In genomic region chr17:63609820-63610573, GRCh38 we compare ENCODE assay signal across 22 cellular contexts. TPM values are rescaled to one million over a fixed set of nuclear protein-coding genes. Genes with fewer than 3 reads are reported as not detected.
A peak's percentile ranks its signal among the peaks of the same experiment; 100 is the strongest.
DNase-seq lines count a peak whose midpoint lies in the region; ATAC-seq and TF ChIP-seq lines count a peak whose summit lies in the region.
"Had no signal": no experiment of that assay in that cellular context is flagged by ENCODE, and none has a peak within 500 bp of the region (broad histone marks: within the 10 kb centered on the region; RNA-seq: fewer than 3 reads in every experiment).

No MANE protein-coding gene starts in this region.

- H3K9me3 Mint-ChIP-seq in activated naive CD4-positive, alpha-beta T cell treated with anti-CD3 and anti-CD28 coated beads for 36 hours, result no peaks in the 10 kb centered on the region
- H3K9me3 Mint-ChIP-seq in activated T-helper 17 cell treated with anti-CD3 and anti-CD28 coated beads, Interleukin-2, amount 50 U/mL, for 72 hours, result no peaks in the 10 kb centered on the region
- H3K9me3 Mint-ChIP-seq: neural progenitor cell had no signal

- no peak overlapping the region for H3K27ac ChIP-seq in OCI-LY7 (ENCODE audit: low read depth, low read length, poor library complexity, severe bottlenecking)
- peak overlapping the region in 2 of 3 donors; percentile 29 to 72 for H3K27ac ChIP-seq in right lobe of liver
- H3K27ac ChIP-seq: BLaER1 treated with 17β-estradiol and CSF1 and Interleukin-3, amounts not matched to agents 10 nM and 100 nM; foreskin keratinocyte; hepatocyte; neural progenitor cell; SJCRH30; thoracic aorta had no signal

- no peak for TF ChIP-seq POLR2A in right lobe of liver (IDR thresholded peaks at IDR 0.05)

- peaks cover 28% of the 10 kb centered on the region for H3K4me1 Mint-ChIP-seq in activated naive CD4-positive, alpha-beta T cell treated with anti-CD3 and anti-CD28 coated beads for 36 hours (ENCODE audit: low read depth)
- peaks cover 33% of the 10 kb centered on the region for H3K4me1 Mint-ChIP-seq in activated T-helper 17 cell treated with anti-CD3 and anti-CD28 coated beads, Interleukin-2, amount 50 U/mL, for 72 hours
- H3K4me1 Mint-ChIP-seq: neural progenitor cell had no signal

- H3K9me2 ChIP-seq in OCI-LY7 (ENCODE audit: insufficient read depth, low read length), result no peaks in the 10 kb centered on the region

- H3K27ac Mint-ChIP-seq in activated naive CD4-positive, alpha-beta T cell treated with anti-CD3 and anti-CD28 coated beads for 36 hours, result peak overlapping the region; percentile 97
- H3K27ac Mint-ChIP-seq in activated T-helper 17 cell treated with anti-CD3 and anti-CD28 coated beads, Interleukin-2, amount 50 U/mL, for 72 hours, result peak overlapping the region; percentile 92
- H3K27ac Mint-ChIP-seq: neural progenitor cell had no signal

- CTCF ChIA-PET in activated naive CD4-positive, alpha-beta T cell treated with anti-CD3 and anti-CD28 coated beads for 36 hours (lab: Charles Lee), result interaction anchor here (0.9 to 4.1 kb wide), 7 partner anchors 9 to 184 kb away, joined by 3 to 99 read pairs (median 9); partner anchors contain the start of genes DCAF7 and TACO1
- CTCF ChIA-PET in OCI-LY7 (lab: Charles Lee; ENCODE audit: unreplicated experiment), result no interaction called here

- no peak overlapping the region for H3K4me3 ChIP-seq in OCI-LY7 (ENCODE audit: low read depth, low read length, poor library complexity, severe bottlenecking)
- H3K4me3 ChIP-seq in right lobe of liver, result no peak overlapping the region
- H3K4me3 ChIP-seq: BLaER1 treated with 17β-estradiol and CSF1 and Interleukin-3, amounts not matched to agents 10 nM and 100 nM; HAP-1; hepatocyte; neural progenitor cell; Peyer's patch; SJCRH30; thoracic aorta had no signal

- H3K9me3 ChIP-seq in OCI-LY7 (ENCODE audit: low read length) (no peaks in the 10 kb centered on the region), right lobe of liver (no peaks in the 10 kb centered on the region)
- H3K9me3 ChIP-seq: BLaER1 treated with 17β-estradiol and CSF1 and Interleukin-3, amounts not matched to agents 10 nM and 100 nM; HAP-1; Peyer's patch; SJCRH30; thoracic aorta had no signal

- peaks cover 24% of the 10 kb centered on the region for H3K36me3 Mint-ChIP-seq in activated naive CD4-positive, alpha-beta T cell treated with anti-CD3 and anti-CD28 coated beads for 36 hours (ENCODE audit: low read depth)
- H3K36me3 Mint-ChIP-seq in activated T-helper 17 cell treated with anti-CD3 and anti-CD28 coated beads, Interleukin-2, amount 50 U/mL, for 72 hours (ENCODE audit: low read depth), result peaks cover 62% of the 10 kb centered on the region

- peak; percentile 50 for DNase-seq in activated naive CD4-positive, alpha-beta T cell treated with anti-CD3 and anti-CD28 coated beads for 36 hours
- no peak for DNase-seq in activated naive CD4-positive, alpha-beta T cell treated with anti-CD3 and anti-CD28 coated beads, Interleukin-2, amount 50 U/mL, for 16 hours
- DNase-seq in OCI-LY7 (ENCODE audit: low spot score) (no peak), right lobe of liver (no peak), NCI-H748 treated with DMSO at 0.1 percent for 48 hours (lab: John Stamatoyannopoulos, UW) (no peak), NCI-H1048 (lab: John Stamatoyannopoulos, UW) (no peak), G401 (ENCODE audit: low spot score) (no peak)
- DNase-seq: activated effector memory CD4-positive, alpha-beta T cell treated with Interleukin-2 at 50 U/mL for 16 hours; foreskin keratinocyte; IMR-90; left ventricle myocardium superior; NCI-H1417 treated with DMSO at 0.1 percent for 48 hours; NCI-H510A treated with DMSO at 0.1 percent for 48 hours; NK-92 treated with Interleukin-12 subunit alpha and Interleukin-12 subunit beta, amount 100 ng/mL, for 24 hours; Peyer's patch; SJCRH30 had no signal

- H3K27me3 Mint-ChIP-seq in activated naive CD4-positive, alpha-beta T cell treated with anti-CD3 and anti-CD28 coated beads for 36 hours (ENCODE audit: low read depth), result no peaks in the 10 kb centered on the region
- no peaks in the 10 kb centered on the region for H3K27me3 Mint-ChIP-seq in activated T-helper 17 cell treated with anti-CD3 and anti-CD28 coated beads, Interleukin-2, amount 50 U/mL, for 72 hours

- TF ChIP-seq CTCF in OCI-LY7 (conservative IDR thresholded peaks at IDR 0.05; ENCODE audit: low read length) (no peak), right lobe of liver (IDR thresholded peaks at IDR 0.05) (no peak)

- no peak overlapping the region for H3K4me2 ChIP-seq in OCI-LY7 (ENCODE audit: low read length)
- H3K4me2 ChIP-seq: BLaER1 treated with 17β-estradiol and CSF1 and Interleukin-3, amounts not matched to agents 10 nM and 100 nM; hepatocyte; neural progenitor cell had no signal

- H3K36me3 ChIP-seq in OCI-LY7 (ENCODE audit: insufficient read depth, low read length), result peaks cover 59% of the 10 kb centered on the region
- peaks cover 0 to 41% (median 19%) of the 10 kb centered on the region in 4 donors for H3K36me3 ChIP-seq in right lobe of liver
- H3K36me3 ChIP-seq: neural progenitor cell had no signal

- H3K27me3 ChIP-seq in right lobe of liver, result no peaks in the 10 kb centered on the region
- H3K27me3 ChIP-seq: BLaER1 treated with 17β-estradiol and CSF1 and Interleukin-3, amounts not matched to agents 10 nM and 100 nM; foreskin keratinocyte; hepatocyte; neural progenitor cell; Peyer's patch; SJCRH30 had no signal

- H4K20me1 ChIP-seq in OCI-LY7 (ENCODE audit: insufficient read depth, low read length), result no peaks in the 10 kb centered on the region

- H3K79me2 ChIP-seq in OCI-LY7 (ENCODE audit: insufficient read depth, low read depth, low read length), result no peaks in the 10 kb centered on the region
- H3K79me2 ChIP-seq: hepatocyte had no signal

- peak overlapping the region; percentile 32 for H3K4me3 Mint-ChIP-seq in activated naive CD4-positive, alpha-beta T cell treated with anti-CD3 and anti-CD28 coated beads for 36 hours
- peak overlapping the region; percentile 87 for H3K4me3 Mint-ChIP-seq in activated T-helper 17 cell treated with anti-CD3 and anti-CD28 coated beads, Interleukin-2, amount 50 U/mL, for 72 hours
- H3K4me3 Mint-ChIP-seq: neural progenitor cell had no signal

- H3K4me1 ChIP-seq in OCI-LY7 (ENCODE audit: insufficient read depth, low read length, poor library complexity, severe bottlenecking) (no peaks in the 10 kb centered on the region), right lobe of liver (peaks cover 0 to 6% (median 0%) of the 10 kb centered on the region in 4 donors)
- H3K4me1 ChIP-seq: BLaER1 treated with 17β-estradiol and CSF1 and Interleukin-3, amounts not matched to agents 10 nM and 100 nM; foreskin keratinocyte; HAP-1; neural progenitor cell; Peyer's patch; SJCRH30 had no signal

- TSS peak; percentile 32 for BruUV-seq in OCI-LY7 (replicated peaks; lab: Mats Ljungman, UMichigan)

- 48% methylated on average over 6 of the region's 6 CpGs for WGBS in right lobe of liver (ENCODE audit: insufficient coverage, low coverage, low lambda C conversion rate, missing lambda C conversion rate)

- intact Hi-C loops in activated naive CD4-positive, alpha-beta T cell treated with anti-CD3 and anti-CD28 coated beads for 36 hours (cut with micrococcal nuclease), result no loop called here
- intact Hi-C loops in OCI-LY7 (cut with micrococcal nuclease; ENCODE audit: unreplicated experiment), result no loop called here
- intact Hi-C loops in right lobe of liver (cut with DNase I), result loop anchor here (5.0 kb wide), 1 partner anchor 183 kb away; no protein-coding TSS in a partner anchor

- in situ Hi-C loops in G401 (cut with HindIII; ENCODE audit: low sequenced_read_pairs), result no loop called here

- POLR2A ChIA-PET in OCI-LY7 (lab: Charles Lee), result no interaction called here

- peak; percentile 57 for ATAC-seq in activated T-helper 17 cell treated with anti-CD3 and anti-CD28 coated beads, Interleukin-2, amount 50 U/mL, for 72 hours (replicated peaks)
- peak in 2 of 4 donors; percentile 39 to 51 for ATAC-seq in right lobe of liver
- ATAC-seq: foreskin keratinocyte, left ventricle myocardium superior had no signal

- no peak overlapping the region for H2AFZ ChIP-seq in OCI-LY7 (ENCODE audit: low read length)
- H2AFZ ChIP-seq: hepatocyte, neural progenitor cell had no signal

RNA-seq across cellular contexts. Expression of gene TACO1, which starts 9.3 kb away (rescaled TPM):
- total RNA-seq in activated naive CD4-positive, alpha-beta T cell treated with anti-CD3 and anti-CD28 coated beads for 36 hours, result 10 to 100 TPM; 27.6 to 28.9 TPM
- 13.4 and 16.2 TPM in 2 replicates for total RNA-seq in OCI-LY7 (2014; rRNA removed; shearing (Covaris generic))
- 26.0 and 28.8 TPM in 2 replicates for total RNA-seq in OCI-LY7 (2022)
- 10 to 100 TPM; 12.5 to 27.8 TPM for total RNA-seq in activated T-helper 17 cell treated with anti-CD3 and anti-CD28 coated beads, Interleukin-2, amount 50 U/mL, for 72 hours
- 10 to 100 TPM; 30.6 to 46.7 (median 35.5) TPM for total RNA-seq in right lobe of liver
- total RNA-seq in G401 (2014; rRNA removed; shearing (Covaris generic)), result 63.9 and 64.6 TPM in 2 replicates

RNA-seq across cellular contexts. Expression of gene MAP3K3, which starts 12.2 kb away (rescaled TPM):
- 10 to 100 TPM; 28.8 to 29.6 TPM for total RNA-seq in activated naive CD4-positive, alpha-beta T cell treated with anti-CD3 and anti-CD28 coated beads for 36 hours
- 16.5 and 26.0 TPM in 2 replicates for total RNA-seq in OCI-LY7 (2014; rRNA removed; shearing (Covaris generic))
- total RNA-seq in OCI-LY7 (2022), result 28.6 and 29.0 TPM in 2 replicates
- total RNA-seq in activated T-helper 17 cell treated with anti-CD3 and anti-CD28 coated beads, Interleukin-2, amount 50 U/mL, for 72 hours, result 10 to 100 TPM; 30.8 to 38.7 TPM
- 10 to 100 TPM; 10.6 to 15.8 (median 13.0) TPM for total RNA-seq in right lobe of liver
- total RNA-seq in G401 (2014; rRNA removed; shearing (Covaris generic)), result 9.1 and 13.8 TPM in 2 replicates

RNA-seq across cellular contexts. Expression of gene DCAF7, which starts 59.7 kb away (rescaled TPM):
- 100 to 1,000 TPM; 102 to 103 TPM for total RNA-seq in activated naive CD4-positive, alpha-beta T cell treated with anti-CD3 and anti-CD28 coated beads for 36 hours
- total RNA-seq in OCI-LY7 (2014; rRNA removed; shearing (Covaris generic)), result 35.4 and 46.4 TPM in 2 replicates
- total RNA-seq in OCI-LY7 (2022) (121 and 133 TPM in 2 replicates), right lobe of liver (10 to 100 TPM; 14.9 to 31.0 (median 26.7) TPM)
- 100 to 1,000 TPM; 108 to 115 TPM for total RNA-seq in activated T-helper 17 cell treated with anti-CD3 and anti-CD28 coated beads, Interleukin-2, amount 50 U/mL, for 72 hours
- total RNA-seq in G401 (2014; rRNA removed; shearing (Covaris generic)), result 14.7 and 18.7 TPM in 2 replicates

Comparison
In these comparisons a context has a peak if more than half of its experiments do, and no peak if none do; other contexts are left out.
1. intact Hi-C loops: an anchor here in right lobe of liver (5.0 kb wide); none called in activated naive CD4-positive, alpha-beta T cell treated with anti-CD3 and anti-CD28 coated beads for 36 hours and OCI-LY7.